In genomic region chr12:10501031-10501430, GRCh38 we compare ENCODE assay signal across 10 cellular contexts. TPM values are rescaled to one million over a fixed set of nuclear protein-coding genes. Genes with fewer than 3 reads are reported as not detected.
DNase-seq lines count a peak whose midpoint lies in the region; ATAC-seq and TF ChIP-seq lines count a peak whose summit lies in the region.
"Had no signal": no experiment of that assay in that cellular context is flagged by ENCODE, and none has a peak within 500 bp of the region (broad histone marks: within the 10 kb centered on the region; RNA-seq: fewer than 3 reads in every experiment).

No MANE protein-coding gene starts in this region.

- no peaks in the 10 kb centered on the region for H3K27me3 Mint-ChIP-seq in CD8-positive, alpha-beta memory T cell
- no peaks in the 10 kb centered on the region for H3K27me3 Mint-ChIP-seq in activated naive CD8-positive, alpha-beta T cell treated with anti-CD3 and anti-CD28 coated beads, Interleukin-2, amount 50 U/mL, for 24 hours

- H3K4me1 ChIP-seq in CD8-positive, alpha-beta memory T cell (ENCODE audit: insufficient read depth, low read length), result no peaks in the 10 kb centered on the region
- no peaks in the 10 kb centered on the region for H3K4me1 ChIP-seq in lower lobe of right lung

- CTCF ChIA-PET in CD8-positive, alpha-beta memory T cell (lab: Charles Lee), result interaction anchor here (0.9 to 2.2 kb wide), 4 partner anchors 60 to 265 kb away, joined by 3 to 10 read pairs (median 4); no protein-coding TSS in a partner anchor

- H3K4me1 Mint-ChIP-seq in CD8-positive, alpha-beta memory T cell, result peaks cover 51 to 62% (median 52%) of the 10 kb centered on the region in 3 donors
- H3K4me1 Mint-ChIP-seq in activated naive CD8-positive, alpha-beta T cell treated with anti-CD3 and anti-CD28 coated beads, Interleukin-2, amount 50 U/mL, for 24 hours, result peaks cover 74% of the 10 kb centered on the region

- H3K27ac Mint-ChIP-seq in CD8-positive, alpha-beta memory T cell, result peak overlapping the region in 6 of 8 donors; percentile 1 to 77 (median 45)
- peak overlapping the region; percentile 88 for H3K27ac Mint-ChIP-seq in activated naive CD8-positive, alpha-beta T cell treated with anti-CD3 and anti-CD28 coated beads, Interleukin-2, amount 50 U/mL, for 24 hours

- no peak overlapping the region for H3K27ac ChIP-seq in CD8-positive, alpha-beta memory T cell (ENCODE audit: low read depth, low read length)
- H3K27ac ChIP-seq in lower lobe of right lung, result no peak overlapping the region

- H3K27me3 ChIP-seq in CD8-positive, alpha-beta memory T cell (ENCODE audit: insufficient read depth, low read length, poor library complexity, severe bottlenecking), result no peaks in the 10 kb centered on the region
- no peaks in the 10 kb centered on the region for H3K27me3 ChIP-seq in lower lobe of right lung (ENCODE audit: low read depth)

- TF ChIP-seq CTCF in lower lobe of right lung (IDR thresholded peaks at IDR 0.05) (peak; percentile 8), omental fat pad (IDR thresholded peaks at IDR 0.05) (no peak)

- H3K4me3 Mint-ChIP-seq in CD8-positive, alpha-beta memory T cell, result peak overlapping the region in 5 of 7 donors; percentile 4 to 42 (median 17)
- H3K4me3 Mint-ChIP-seq in activated naive CD8-positive, alpha-beta T cell treated with anti-CD3 and anti-CD28 coated beads, Interleukin-2, amount 50 U/mL, for 24 hours, result peak overlapping the region; percentile 62

- intact Hi-C loops in lower lobe of right lung (cut with DNase I), result no loop called here

- H3K9me3 ChIP-seq in CD8-positive, alpha-beta memory T cell (ENCODE audit: low read length), result no peaks in the 10 kb centered on the region
- H3K9me3 ChIP-seq in lower lobe of right lung, result no peaks in the 10 kb centered on the region

- peaks cover 0 to 2% (median 0%) of the 10 kb centered on the region in 5 donors for H3K9me3 Mint-ChIP-seq in CD8-positive, alpha-beta memory T cell
- H3K9me3 Mint-ChIP-seq in activated naive CD8-positive, alpha-beta T cell treated with anti-CD3 and anti-CD28 coated beads, Interleukin-2, amount 50 U/mL, for 24 hours, result peaks cover 5% of the 10 kb centered on the region

- peaks cover 0 to 1% (median 0%) of the 10 kb centered on the region in 3 donors for H3K36me3 Mint-ChIP-seq in CD8-positive, alpha-beta memory T cell
- peaks cover 7% of the 10 kb centered on the region for H3K36me3 Mint-ChIP-seq in activated naive CD8-positive, alpha-beta T cell treated with anti-CD3 and anti-CD28 coated beads, Interleukin-2, amount 50 U/mL, for 24 hours (ENCODE audit: low read depth)

- POLR2A ChIA-PET in CD8-positive, alpha-beta memory T cell (lab: Charles Lee), result no interaction called here

- no peak overlapping the region for H3K4me3 ChIP-seq in CD8-positive, alpha-beta memory T cell (ENCODE audit: low read length)
- no peak overlapping the region for H3K4me3 ChIP-seq in lower lobe of right lung

- H3K36me3 ChIP-seq in CD8-positive, alpha-beta memory T cell (ENCODE audit: insufficient read depth, low read length), result no peaks in the 10 kb centered on the region
- no peaks in the 10 kb centered on the region for H3K36me3 ChIP-seq in lower lobe of right lung

- ATAC-seq in activated naive CD8-positive, alpha-beta T cell treated with anti-CD3 and anti-CD28 coated beads, Interleukin-2, amount 50 U/mL, for 24 hours, result no peak
- ATAC-seq in lower lobe of right lung, result no peak
- no peak for ATAC-seq in GM19395 (IDR thresholded peaks at IDR 0.05; ENCODE audit: unreplicated experiment)
- no peak for ATAC-seq in GM21576 (IDR thresholded peaks at IDR 0.05; ENCODE audit: unreplicated experiment)
- no peak for ATAC-seq in omental fat pad (ENCODE audit: low FRiP score)
- ATAC-seq in GM18498 (IDR thresholded peaks at IDR 0.05; ENCODE audit: unreplicated experiment), result no peak

- peak in 2 of 5 donors; percentile 5 to 11 for DNase-seq in CD8-positive, alpha-beta memory T cell
- DNase-seq in HuH-7 (ENCODE audit: low spot score), result peak; percentile 5
- DNase-seq in activated naive CD8-positive, alpha-beta T cell treated with anti-CD3 and anti-CD28 coated beads, Interleukin-2, amount 50 U/mL, for 24 hours, result no peak
- DNase-seq in lower lobe of right lung, result no peak
- no peak for DNase-seq in omental fat pad (ENCODE audit: low spot score)
- DNase-seq: activated gamma-delta T cell treated with Interleukin-2 at 50 U/mL for 16 hours, MV-4-11 had no signal

RNA-seq across cellular contexts. Expression of gene EIF2S3B, which starts 4.7 kb away (rescaled TPM):
- total RNA-seq in CD8-positive, alpha-beta memory T cell, result 1 to 10 TPM; 1.7 to 2.2 TPM
- polyA plus RNA-seq in CD8-positive, alpha-beta memory T cell, result 0.58 TPM
- total RNA-seq in lower lobe of right lung, result 0.68 TPM
- total RNA-seq in omental fat pad, result not detected

RNA-seq across cellular contexts. Expression of gene KLRC1, which starts 47.9 kb away (rescaled TPM):
- 10 to 100 TPM; 12.9 to 13.7 TPM for total RNA-seq in CD8-positive, alpha-beta memory T cell
- 65.1 TPM for polyA plus RNA-seq in CD8-positive, alpha-beta memory T cell
- total RNA-seq in lower lobe of right lung (1.8 TPM), omental fat pad (1 to 10 TPM in 2 of 4 donors, under 1 TPM in 2; 0.28 to 2.2 (median 1.2) TPM)
